In the genomic region with DNA sequence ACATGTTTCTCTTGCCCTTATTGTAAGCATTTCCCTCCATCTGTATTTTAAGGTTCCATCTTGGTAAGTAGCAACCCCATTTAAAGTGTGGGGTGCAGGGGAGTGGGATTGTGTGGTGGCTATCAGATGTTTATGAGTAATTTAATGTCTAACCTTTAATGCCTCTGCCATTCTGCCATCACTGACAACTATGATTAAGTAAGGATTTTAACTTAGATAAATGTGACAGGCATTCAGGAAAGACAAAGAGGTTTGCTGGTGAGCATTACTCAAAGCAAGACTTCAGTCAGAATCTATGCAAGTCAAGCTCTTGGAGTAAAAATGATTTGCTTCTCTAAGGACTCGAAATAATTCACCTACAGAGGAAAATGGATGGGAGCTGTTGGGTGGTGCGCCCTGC, we compare ENCODE assay signal across 19 cellular contexts.
DNase-seq lines count a peak whose midpoint lies in the region; ATAC-seq and TF ChIP-seq lines count a peak whose summit lies in the region.
"Had no signal": no experiment of that assay in that cellular context is flagged by ENCODE, and none has a peak within 500 bp of the region (broad histone marks: within the 10 kb centered on the region; RNA-seq: fewer than 3 reads in every experiment).

No MANE protein-coding gene starts in this region.

- H3K36me3 Mint-ChIP-seq in CD8-positive, alpha-beta T cell, result no peaks in the 10 kb centered on the region
- H3K36me3 Mint-ChIP-seq: CD4-positive, CD25-positive, alpha-beta regulatory T cell; CD8-positive, alpha-beta memory T cell had no signal

- TF ChIP-seq CTCF in neural cell (IDR thresholded peaks at IDR 0.05; ENCODE audit: poor library complexity, severe bottlenecking) (no peak), ascending aorta (IDR thresholded peaks at IDR 0.05) (no peak)
- TF ChIP-seq CTCF in CD8-positive, alpha-beta T cell (IDR thresholded peaks at IDR 0.05), result no peak

- POLR2A ChIA-PET in CD8-positive, alpha-beta T cell (lab: Charles Lee), result no interaction called here

- H3K4me3 Mint-ChIP-seq in CD8-positive, alpha-beta T cell, result no peak overlapping the region
- H3K4me3 Mint-ChIP-seq: B cell; CD4-positive, CD25-positive, alpha-beta regulatory T cell; CD8-positive, alpha-beta memory T cell had no signal

- H3F3A ChIP-seq in neural cell (ENCODE audit: insufficient read depth, low read length, poor library complexity, severe bottlenecking), result no peaks in the 10 kb centered on the region

- H2AFZ ChIP-seq in neural cell (ENCODE audit: low read depth, low read length), result no peak overlapping the region
- H2AFZ ChIP-seq: GM23248 had no signal

- no peak overlapping the region for H3K4me2 ChIP-seq in neural cell (ENCODE audit: low read length)
- H3K4me2 ChIP-seq: BLaER1 had no signal

- no peak overlapping the region for H3K27ac Mint-ChIP-seq in CD8-positive, alpha-beta T cell
- H3K27ac Mint-ChIP-seq: B cell had no signal

- DNase-seq in NCI-H226 (peak; percentile 9), amniotic epithelial cell (ENCODE audit: low read depth) (peak; percentile 19), right cardiac atrium (no peak), ascending aorta (ENCODE audit: low spot score in 2 of 2) (no peak)
- DNase-seq in CD8-positive, alpha-beta T cell, result no peak
- DNase-seq: CD4-positive, CD25-positive, alpha-beta regulatory T cell; CD8-positive, alpha-beta memory T cell; DMS 273 treated with DMSO at 0.1 percent for 48 hours; DMS79; EL; GDM1; GM23248; H7; HCEC 1CT had no signal

- H3K27me3 Mint-ChIP-seq in CD8-positive, alpha-beta T cell (ENCODE audit: low read depth), result peaks cover 12% of the 10 kb centered on the region
- H3K27me3 Mint-ChIP-seq: CD4-positive, CD25-positive, alpha-beta regulatory T cell had no signal

- no peaks in the 10 kb centered on the region for H3K9me2 ChIP-seq in neural cell (ENCODE audit: insufficient read depth, low read length)

- TF ChIP-seq EP300 in neural cell (conservative IDR thresholded peaks at IDR 0.05; ENCODE audit: poor library complexity, severe bottlenecking), result peak; percentile 57

- TF ChIP-seq RAD21 in neural cell (conservative IDR thresholded peaks at IDR 0.05), result no peak

- H3K27ac ChIP-seq in neural cell (ENCODE audit: low read length) (peak overlapping the region; percentile 40), right cardiac atrium (ENCODE audit: low read length) (no peak overlapping the region), ascending aorta (no peak overlapping the region)
- H3K27ac ChIP-seq in CD8-positive, alpha-beta T cell (ENCODE audit: low read depth, low read length), result no peak overlapping the region
- H3K27ac ChIP-seq: BLaER1, C4-2B, GM23248 had no signal

- CTCF ChIA-PET in CD8-positive, alpha-beta T cell (lab: Charles Lee), result no interaction called here

- intact Hi-C loops in right cardiac atrium (cut with DNase I) (no loop called here), ascending aorta (cut with DNase I) (no loop called here)
- intact Hi-C loops in CD8-positive, alpha-beta T cell (cut with DNase I, micrococcal nuclease), result no loop called here

- H3K4me1 Mint-ChIP-seq in CD8-positive, alpha-beta T cell (ENCODE audit: low read depth), result no peaks in the 10 kb centered on the region
- H3K4me1 Mint-ChIP-seq: B cell; CD4-positive, CD25-positive, alpha-beta regulatory T cell; CD8-positive, alpha-beta memory T cell had no signal

- H3K9ac ChIP-seq in neural cell (ENCODE audit: low read length), result no peak overlapping the region
- H3K9ac ChIP-seq: BLaER1, GM23248 had no signal

- H3K4me3 ChIP-seq in neural cell (ENCODE audit: low read length) (no peak overlapping the region), right cardiac atrium (ENCODE audit: low read length) (no peak overlapping the region), ascending aorta (no peak overlapping the region)
- no peak overlapping the region for H3K4me3 ChIP-seq in CD8-positive, alpha-beta T cell (ENCODE audit: low read depth, low read length)
- H3K4me3 ChIP-seq: BLaER1, GM12878, GM23248 had no signal

- no peaks in the 10 kb centered on the region for H3K79me2 ChIP-seq in neural cell (replicated peaks; ENCODE audit: insufficient read depth, low read length)

- H3K4me1 ChIP-seq in right cardiac atrium (ENCODE audit: control insufficient read depth, insufficient read depth, low read length) (no peaks in the 10 kb centered on the region), ascending aorta (peaks cover 0 to 3% of the 10 kb centered on the region in 2 donors)
- H3K4me1 ChIP-seq in CD8-positive, alpha-beta T cell (ENCODE audit: insufficient read depth, low read length), result no peaks in the 10 kb centered on the region
- H3K4me1 ChIP-seq: BLaER1 had no signal

- no peaks in the 10 kb centered on the region for H4K20me1 ChIP-seq in neural cell (ENCODE audit: insufficient read depth)
- H4K20me1 ChIP-seq: BLaER1 had no signal

- ATAC-seq in right cardiac atrium, result no peak
- no peak for ATAC-seq in CD8-positive, alpha-beta T cell
- ATAC-seq: GM12878 had no signal

- no peaks in the 10 kb centered on the region for H3K27me3 ChIP-seq in neural cell (ENCODE audit: insufficient read depth, low read depth, low read length)
- H3K27me3 ChIP-seq in right cardiac atrium (ENCODE audit: control insufficient read depth, insufficient read depth), result no peaks in the 10 kb centered on the region
- no peaks in the 10 kb centered on the region for H3K27me3 ChIP-seq in ascending aorta
- no peaks in the 10 kb centered on the region for H3K27me3 ChIP-seq in CD8-positive, alpha-beta T cell (ENCODE audit: insufficient read depth, low read length)
- H3K27me3 ChIP-seq: BLaER1 had no signal

- no peaks in the 10 kb centered on the region for H3K9me3 Mint-ChIP-seq in CD8-positive, alpha-beta T cell
- H3K9me3 Mint-ChIP-seq: CD8-positive, alpha-beta memory T cell had no signal

- H3K36me3 ChIP-seq in neural cell (ENCODE audit: insufficient read depth, low read length) (no peaks in the 10 kb centered on the region), ascending aorta (no peaks in the 10 kb centered on the region)
- H3K36me3 ChIP-seq in CD8-positive, alpha-beta T cell (ENCODE audit: insufficient read depth, low read length), result no peaks in the 10 kb centered on the region
- H3K36me3 ChIP-seq: BLaER1 had no signal

- H3K9me3 ChIP-seq in neural cell (ENCODE audit: low read length) (no peaks in the 10 kb centered on the region), right cardiac atrium (ENCODE audit: control insufficient read depth, low read length) (no peaks in the 10 kb centered on the region), ascending aorta (no peaks in the 10 kb centered on the region)
- no peaks in the 10 kb centered on the region for H3K9me3 ChIP-seq in CD8-positive, alpha-beta T cell (ENCODE audit: low read length)
- H3K9me3 ChIP-seq: BLaER1 had no signal

- WGBS in right cardiac atrium, result 93% methylated on average over 2 of the region's 2 CpGs

TF ChIP-seq in neural cell, 6 proteins besides CTCF, POLR2A, EP300 and RAD21:
- no peak for TF ChIP-seq SMC3 (conservative IDR thresholded peaks at IDR 0.05; ENCODE audit: poor library complexity)
- peak; percentile 32 for TF ChIP-seq POLR2AphosphoS5 (IDR thresholded peaks at IDR 0.05)
- no peak for TF ChIP-seq EZH2 (IDR thresholded peaks at IDR 0.05; ENCODE audit: borderline replicate concordance, insufficient read depth, low read length, poor library complexity, severe bottlenecking)
TF ChIP-seq in neural cell: peak in this region for 1.

Comparison
In these comparisons a context has a peak if more than half of its experiments do, and no peak if none do; other contexts are left out.
1. DNase-seq: peak in NCI-H226 (single experiment) and amniotic epithelial cell (single experiment); none in right cardiac atrium (0 of 3), ascending aorta (0 of 2) and CD8-positive, alpha-beta T cell (0 of 7).